In the genomic region with DNA sequence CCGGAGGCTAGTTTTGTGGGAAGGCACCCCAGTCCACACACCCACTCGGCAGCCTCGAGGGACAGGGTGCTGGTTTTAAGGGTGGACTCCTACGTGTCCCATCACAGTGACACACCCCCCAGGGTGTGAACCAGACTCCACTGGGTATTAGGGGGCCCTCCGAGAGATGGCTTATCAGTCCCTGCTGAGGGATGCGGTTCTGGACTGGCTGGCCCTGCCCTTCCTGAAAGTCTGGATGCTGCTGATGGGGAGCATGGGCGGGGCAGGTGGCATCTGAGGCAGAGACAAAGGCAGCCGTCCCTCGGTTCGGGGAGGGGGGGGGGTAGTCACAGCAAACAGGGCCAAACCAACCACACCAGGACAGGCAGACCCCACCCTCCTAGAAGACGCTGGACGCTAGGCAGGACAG, we compare ENCODE assay signal across 8 cellular contexts. TPM values are rescaled to one million over a fixed set of nuclear protein-coding genes. Genes with fewer than 3 reads are reported as not detected.
DNase-seq lines count a peak whose midpoint lies in the region; ATAC-seq and TF ChIP-seq lines count a peak whose summit lies in the region.

No MANE protein-coding gene starts in this region.

- no peak overlapping the region for H2AFZ ChIP-seq in PC-3 (ENCODE audit: low read length)

- no peak overlapping the region for H3K9ac ChIP-seq in PC-3 (ENCODE audit: low read length)

- CTCF ChIA-PET in PC-3 (lab: Charles Lee): no interaction called here

- no peaks in the 10 kb centered on the region for H3F3A ChIP-seq in PC-3 (ENCODE audit: low read length, unreplicated experiment)

- no peaks in the 10 kb centered on the region for H3K9me2 ChIP-seq in PC-3 (replicated peaks; ENCODE audit: low read length)

- 0 out of 2 replicates have a peak, but pooled peaks cover 5% of the 10 kb centered on the region for H3K79me2 ChIP-seq in PC-3 (ENCODE audit: low read length)

- ATAC-seq in PC-3: no peak
- no peak for ATAC-seq in HG02852 (IDR thresholded peaks at IDR 0.05; ENCODE audit: unreplicated experiment)
- ATAC-seq in GM21619 (IDR thresholded peaks at IDR 0.05; ENCODE audit: unreplicated experiment): no peak
- ATAC-seq in HG02763 (IDR thresholded peaks at IDR 0.05; ENCODE audit: unreplicated experiment): no peak

- peak; percentile 27 for DNase-seq in GM20000 (ENCODE audit: low spot score)
- no peak for DNase-seq in PC-3
- peak; percentile 79 to 86 for DNase-seq in erythroblast (lab: John Stamatoyannopoulos, UW)
- DNase-seq in skeletal muscle cell (ENCODE audit: low read depth): no peak
- no peak for DNase-seq in NCI-H1092 (lab: John Stamatoyannopoulos, UW)

- H3K27ac ChIP-seq in PC-3 (ENCODE audit: low read length): no peak overlapping the region

- no peaks in the 10 kb centered on the region for H3K27me3 ChIP-seq in PC-3 (ENCODE audit: low read length)

- H3K4me2 ChIP-seq in PC-3 (ENCODE audit: low read length): no peak overlapping the region

- H3K4me1 ChIP-seq in PC-3 (ENCODE audit: insufficient read depth, low read length): peaks cover 14% of the 10 kb centered on the region

- H3K36me3 ChIP-seq in PC-3 (ENCODE audit: low read depth, low read length): no peaks in the 10 kb centered on the region

- intact Hi-C loops in PC-3 (cut with micrococcal nuclease): loop anchor here (10.0 kb wide), 1 partner anchor 61 kb away; a partner anchor contains a TSS

- POLR2A ChIA-PET in PC-3 (lab: Charles Lee; ENCODE audit: unreplicated experiment): no interaction called here

- no peak for TF ChIP-seq POLR2A in erythroblast (IDR thresholded peaks at IDR 0.05; ENCODE audit: low read length)

- TF ChIP-seq CTCF in GM20000 (IDR thresholded peaks at IDR 0.05; ENCODE audit: extremely low read depth, missing control alignments) (no peak), PC-3 (conservative IDR thresholded peaks at IDR 0.05; ENCODE audit: low read depth, low read length) (no peak)

- TSS peak; percentile 23 for BruUV-seq in PC-3 (replicated peaks; lab: Mats Ljungman, UMichigan)

- H3K4me3 ChIP-seq in PC-3 (ENCODE audit: low read length) (no peak overlapping the region), skeletal muscle cell (ENCODE audit: low read depth, low read length) (peak overlapping the region; percentile 75)

- H3K9me3 ChIP-seq in PC-3 (ENCODE audit: low read length): no peaks in the 10 kb centered on the region

- H4K20me1 ChIP-seq in PC-3 (ENCODE audit: low read length): no peaks in the 10 kb centered on the region

RNA-seq across cellular contexts. Expression of a gene that starts 0.9 kb away (rescaled TPM):
- total RNA-seq in PC-3 (2014; rRNA removed): 20.3 and 29.7 TPM in 2 replicates

RNA-seq across cellular contexts. Expression of a gene that starts 17.5 kb away (rescaled TPM):
- total RNA-seq in PC-3 (2014; rRNA removed): not detected in 2 replicates

RNA-seq across cellular contexts. Expression of a gene that starts 29.3 kb away (rescaled TPM):
- total RNA-seq in PC-3 (2014; rRNA removed): 30.1 and 39.1 TPM in 2 replicates

RNA-seq across cellular contexts. Expression of a gene that starts 31.3 kb away (rescaled TPM):
- total RNA-seq in PC-3 (2014; rRNA removed): not detected in 2 replicates

RNA-seq across cellular contexts. Expression of a gene that starts 45.9 kb away (rescaled TPM):
- 30.6 and 35.2 TPM in 2 replicates for total RNA-seq in PC-3 (2014; rRNA removed)

Comparison
In these comparisons a context has a peak if more than half of its experiments do, and no peak if none do; other contexts are left out.
1. DNase-seq: peak in GM20000 (single experiment) and erythroblast (2 of 2); none in PC-3 (single experiment), skeletal muscle cell (single experiment) and NCI-H1092 (single experiment).